Comparison of ENCODE assay signal across 8 cellular contexts in genomic region chr2:230956827-230957755, GRCh38. TPM values are rescaled to one million over a fixed set of nuclear protein-coding genes. Genes with fewer than 3 reads are reported as not detected.
DNase-seq lines count a peak whose midpoint lies in the region; ATAC-seq, FAIRE-seq and TF ChIP-seq lines count a peak whose summit lies in the region.

No MANE protein-coding gene starts in this region.

- H3K9me3 ChIP-seq in A549 (no peaks in the 10 kb centered on the region), iPS-15b (ENCODE audit: control insufficient read depth, insufficient read depth, low read length) (no peaks in the 10 kb centered on the region), spleen (no peaks in the 10 kb centered on the region)

- H3K4me3 ChIP-seq in A549 = peak overlapping the region; percentile 43
- peak overlapping the region; percentile 38 for H3K4me3 ChIP-seq in iPS-15b (ENCODE audit: low read depth, low read length)
- peak overlapping the region; percentile 6 to 62 (median 24) for H3K4me3 ChIP-seq in spleen

- no peak overlapping the region for H3K9ac ChIP-seq in iPS-15b (ENCODE audit: low read depth, low read length)

- DNase-seq in A549 (ENCODE audit: low read depth in 1 of 2, low spot score in 1 of 2) (peak; percentile 60 to 73), NCI-H460 (ENCODE audit: extremely low read depth, low read depth) (peak; percentile 69), amniotic stem cell (lab: John Stamatoyannopoulos, UW) (peak; percentile 28), spleen (no peak), D721Med (ENCODE audit: insufficient read length, low spot score) (no peak)

- 0 out of 3 replicates have a peak, but pooled peaks cover 4% of the 10 kb centered on the region for H3K4me1 ChIP-seq in A549
- no peaks in the 10 kb centered on the region for H3K4me1 ChIP-seq in iPS-15b (ENCODE audit: control insufficient read depth, insufficient read depth, low read length)
- peaks cover 0 to 20% (median 14%) of the 10 kb centered on the region in 6 donors for H3K4me1 ChIP-seq in spleen

- no peak for TF ChIP-seq CTCF in A549 (IDR thresholded peaks at IDR 0.05)
- no peak for TF ChIP-seq CTCF in spleen (IDR thresholded peaks at IDR 0.05 in 8 of 11, conservative IDR thresholded peaks at IDR 0.05 in 3 of 11)
- no peak for TF ChIP-seq CTCF in D721Med (IDR thresholded peaks at IDR 0.05; ENCODE audit: insufficient read depth, missing control alignments)

- no peak for TF ChIP-seq RAD21 in A549 (conservative IDR thresholded peaks at IDR 0.05 in 1 of 2, IDR thresholded peaks at IDR 0.05 in 1 of 2)

- H3K27me3 ChIP-seq in iPS-15b (ENCODE audit: control insufficient read depth, insufficient read depth, low read length) (peaks cover 22% of the 10 kb centered on the region), spleen (replicated peaks in 1 of 7) (peaks cover 0 to 73% (median 32%) of the 10 kb centered on the region in 7 donors)

- WGBS in A549 (ENCODE audit: missing lambda C conversion rate) = 15% methylated on average over 34 of the region's 43 CpGs
- WGBS in spleen, 5 donors = 8 to 14% (median 11%) methylated on average over 40 to 43 of the region's 43 CpGs

- intact Hi-C loops in spleen (cut with DNase I; ENCODE audit: low total_unique reads) = no loop called here

- CTCF ChIA-PET in A549 (lab: Yijun Ruan, JAX) = no interaction called here

- H3K27ac ChIP-seq in A549 (peak overlapping the region; percentile 13 to 58; a peak in 3 of 6 replicates), spleen (peak overlapping the region in 1 of 8 donors; percentile 21)

- H3K4me2 ChIP-seq in A549 = peak overlapping the region; percentile 70

- no peak for TF ChIP-seq EP300 in A549 (IDR thresholded peaks at IDR 0.05)

- TF ChIP-seq POLR2A in A549 (IDR thresholded peaks at IDR 0.05; ENCODE audit: low read length) (no peak), spleen (IDR thresholded peaks at IDR 0.05) (no peak)

- POLR2A ChIA-PET in A549 (lab: Yijun Ruan, JAX) = no interaction called here

- no peaks in the 10 kb centered on the region for H3K36me3 ChIP-seq in iPS-15b (ENCODE audit: control insufficient read depth, insufficient read depth, low read length)
- H3K36me3 ChIP-seq in spleen = no peaks in the 10 kb centered on the region

- ATAC-seq in A549 = peak; percentile 92 to 96
- peak; percentile 67 for ATAC-seq in GM18502 (IDR thresholded peaks at IDR 0.05; ENCODE audit: poor library complexity, unreplicated experiment)
- ATAC-seq in HG02798 (IDR thresholded peaks at IDR 0.05; ENCODE audit: poor library complexity, unreplicated experiment) = peak; percentile 81

- no peak for FAIRE-seq in A549 (lab: Jason Lieb, UNC)
- no peak for FAIRE-seq in D721Med (lab: Jason Lieb, UNC)

TF ChIP-seq in A549, 52 proteins besides CTCF, POLR2A, EP300 and RAD21:
- TF ChIP-seq HOXB13 (CRISPR knock-in tag; IDR thresholded peaks at IDR 0.05; ENCODE audit: low read depth) = no peak
- no peak for TF ChIP-seq NPAS2 (CRISPR knock-in tag; IDR thresholded peaks at IDR 0.05; ENCODE audit: borderline replicate concordance)
- no peak for TF ChIP-seq ELK1 (IDR thresholded peaks at IDR 0.05; ENCODE audit: low read depth, low read length)
- no peak for TF ChIP-seq HOXA7 (CRISPR knock-in tag; IDR thresholded peaks at IDR 0.05)
- TF ChIP-seq NFE2L2 (conservative IDR thresholded peaks at IDR 0.05; ENCODE audit: low read length) = no peak
- no peak for TF ChIP-seq ZSCAN20 (CRISPR knock-in tag; IDR thresholded peaks at IDR 0.05)
- no peak for TF ChIP-seq POLR2AphosphoS2 (conservative IDR thresholded peaks at IDR 0.05; ENCODE audit: low read length)
- TF ChIP-seq RARB (CRISPR knock-in tag; IDR thresholded peaks at IDR 0.05) = no peak
- TF ChIP-seq MAX (IDR thresholded peaks at IDR 0.05) = 0 out of 2 replicates have a peak, but pooled peaks have one; percentile 50
- no peak for TF ChIP-seq TP53 (CRISPR knock-in tag; IDR thresholded peaks at IDR 0.05)
- no peak for TF ChIP-seq SMC3 (IDR thresholded peaks at IDR 0.05)
- TF ChIP-seq MAFK (IDR thresholded peaks at IDR 0.05; ENCODE audit: partially characterized antibody) = peak; percentile 25
- TF ChIP-seq CHD2 (IDR thresholded peaks at IDR 0.05; ENCODE audit: low read length, partially characterized antibody) = peak; percentile 49
- TF ChIP-seq HMGXB4 (CRISPR knock-in tag; IDR thresholded peaks at IDR 0.05; ENCODE audit: borderline replicate concordance) = no peak
- TF ChIP-seq PHF8 (IDR thresholded peaks at IDR 0.05; ENCODE audit: borderline replicate concordance, low read depth) = no peak
- TF ChIP-seq MAZ (IDR thresholded peaks at IDR 0.05; ENCODE audit: borderline replicate concordance, low read depth, low read length) = no peak
- TF ChIP-seq FOSL2 (IDR thresholded peaks at IDR 0.05) = no peak
- peak; percentile 53 for TF ChIP-seq FOSL2 (CRISPR knock-in tag; IDR thresholded peaks at IDR 0.05)
- TF ChIP-seq E2F6 (IDR thresholded peaks at IDR 0.05; ENCODE audit: borderline replicate concordance, low read depth) = peak; percentile 46; the same call in 1 of the 2 replicates
TF ChIP-seq in A549: peak in this region for 5.

RNA-seq across cellular contexts. Expression of gene GPR55, which starts 32.0 kb away (rescaled TPM):
- polyA plus RNA-seq in A549 (2011; rRNA removed) (not detected in 2 replicates), A549 (2017; fragmentation: RNase III; extraction: RNeasy Plus Mini Kit Qiagen cat#74134 plus additional on column Dnase treatment) (not detected in 3 replicates), spleen (1 to 10 TPM in 2 of 3 donors, under 1 TPM in 1; 0.86 to 2.0 (median 1.7) TPM)
- not detected in 2 replicates for polyA plus RNA-seq in A549 (2012; cell fraction: cytosol; rRNA removed)
- not detected in 2 replicates for polyA plus RNA-seq in A549 (2012; cell fraction: nucleus; rRNA removed)
- not detected in 2 replicates for polyA minus RNA-seq in A549 (2011; rRNA and poly(A)+ RNA removed)
- 0.07 TPM in 1 of 2 replicates, not detected in the other for total RNA-seq in NCI-H460 (2014; rRNA removed; shearing (Covaris generic))
- 0.04 TPM in 1 of 2 replicates, not detected in the other for polyA plus RNA-seq in NCI-H460 (2014; cell fraction: nucleus; rRNA removed)
- 1 to 10 TPM; 2.5 to 6.8 (median 5.2) TPM for total RNA-seq in spleen

RNA-seq across cellular contexts. Expression of gene SPATA3, which starts 38.8 kb away (rescaled TPM):
- polyA plus RNA-seq in A549 (2011; rRNA removed) (not detected in 2 replicates), A549 (2017; fragmentation: RNase III; extraction: RNeasy Plus Mini Kit Qiagen cat#74134 plus additional on column Dnase treatment) (not detected in 3 replicates), spleen (not detected)
- polyA plus RNA-seq in A549 (2012; cell fraction: cytosol; rRNA removed) = not detected in 2 replicates
- not detected in 2 replicates for polyA plus RNA-seq in A549 (2012; cell fraction: nucleus; rRNA removed)
- not detected in 2 replicates for polyA minus RNA-seq in A549 (2011; rRNA and poly(A)+ RNA removed)
- total RNA-seq in NCI-H460 (2014; rRNA removed; shearing (Covaris generic)) = not detected in 2 replicates
- polyA plus RNA-seq in NCI-H460 (2014; cell fraction: nucleus; rRNA removed) = not detected in 2 replicates
- not detected for total RNA-seq in spleen

Comparison
In these comparisons a context has a peak if more than half of its experiments do, and no peak if none do; other contexts are left out.
1. DNase-seq: peak in A549 (2 of 2), NCI-H460 (single experiment) and amniotic stem cell (single experiment); none in spleen (single experiment) and D721Med (single experiment).
2. Peak in every context shown above with its lines, with median percentiles within 50 percentile points of each other: ATAC-seq and H3K4me3 ChIP-seq.